Comparison of ENCODE assay signal across 8 cellular contexts in the genomic region with DNA sequence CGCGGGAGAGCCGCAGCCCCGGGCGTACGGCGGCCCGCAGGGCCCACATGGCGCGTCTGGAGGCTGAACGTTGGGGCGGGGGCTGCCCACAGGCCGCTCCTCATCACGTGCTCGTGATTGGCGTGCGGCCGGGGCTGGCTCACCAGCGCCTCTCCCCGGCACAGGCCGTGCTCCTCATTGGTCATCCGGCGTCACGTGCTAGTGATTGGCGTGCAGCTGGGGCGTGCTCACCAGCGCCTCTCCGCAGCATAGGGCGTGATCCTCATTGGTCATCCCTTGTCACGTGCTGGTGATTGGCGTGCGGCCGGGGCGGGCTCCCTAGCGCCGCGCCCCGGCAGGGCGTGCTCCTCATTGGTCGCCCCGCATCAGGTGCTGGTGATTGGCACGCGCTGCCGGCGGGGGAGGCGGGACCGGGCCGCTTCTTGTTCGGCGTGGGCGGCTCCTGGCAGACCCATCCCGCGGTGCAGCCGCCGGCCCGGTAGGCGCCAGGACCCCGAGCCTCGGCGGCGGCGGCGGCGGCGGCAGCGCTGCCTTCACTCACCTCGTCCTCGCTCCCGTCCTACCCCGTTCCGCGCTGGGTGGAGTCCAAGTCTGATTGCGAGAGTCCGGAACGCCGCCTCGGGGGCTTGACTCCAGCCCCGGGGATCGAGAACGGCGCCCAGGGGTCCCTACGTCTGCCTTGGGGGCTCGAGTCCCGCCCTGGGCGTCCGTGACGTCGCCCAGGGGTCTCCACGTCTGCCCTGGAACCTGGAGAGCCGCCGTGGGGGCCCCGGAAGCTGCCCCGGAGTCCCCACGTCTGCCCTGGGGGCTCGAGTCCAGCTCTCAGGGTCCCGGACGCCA. TPM values are rescaled to one million over a fixed set of nuclear protein-coding genes. Genes with fewer than 3 reads are reported as not detected.
DNase-seq lines count a peak whose midpoint lies in the region; ATAC-seq and TF ChIP-seq lines count a peak whose summit lies in the region.

A gene with protein sequence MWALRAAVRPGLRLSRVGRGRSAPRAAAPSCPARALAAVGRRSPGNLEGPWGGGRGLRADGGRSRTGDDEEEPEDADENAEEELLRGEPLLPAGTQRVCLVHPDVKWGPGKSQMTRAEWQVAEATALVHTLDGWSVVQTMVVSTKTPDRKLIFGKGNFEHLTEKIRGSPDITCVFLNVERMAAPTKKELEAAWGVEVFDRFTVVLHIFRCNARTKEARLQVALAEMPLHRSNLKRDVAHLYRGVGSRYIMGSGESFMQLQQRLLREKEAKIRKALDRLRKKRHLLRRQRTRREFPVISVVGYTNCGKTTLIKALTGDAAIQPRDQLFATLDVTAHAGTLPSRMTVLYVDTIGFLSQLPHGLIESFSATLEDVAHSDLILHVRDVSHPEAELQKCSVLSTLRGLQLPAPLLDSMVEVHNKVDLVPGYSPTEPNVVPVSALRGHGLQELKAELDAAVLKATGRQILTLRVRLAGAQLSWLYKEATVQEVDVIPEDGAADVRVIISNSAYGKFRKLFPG (minus strand): TSS at position 58 of the 840 bp plus-strand sequence. CDS start 9 bp downstream, at position 49.

- POLR2A ChIA-PET in PC-3 (lab: Charles Lee; ENCODE audit: unreplicated experiment) = no interaction called here

- DNase-seq in PC-3 (peak; percentile 97), heart left ventricle (peak; percentile 100), pulmonary artery endothelial cell (ENCODE audit: low read depth, low spot score) (peak; percentile 99), aorta (peak; percentile 100), cortex of kidney (lab: John Stamatoyannopoulos, UW) (no peak)

- peak within 1 kb of the TSS; percentile 90 for H3K4me2 ChIP-seq in PC-3 (ENCODE audit: low read length)

- H3K27me3 ChIP-seq in PC-3 (ENCODE audit: low read length) = no peaks in the 10 kb centered on the region
- peaks cover 0 to 1% (median 0%) of the 10 kb centered on the region in 9 donors for H3K27me3 ChIP-seq in heart left ventricle
- no peaks in the 10 kb centered on the region for H3K27me3 ChIP-seq in aorta (ENCODE audit: control insufficient read depth in 1 of 2, insufficient read depth in 2 of 2, low read length in 1 of 2)

- no peaks in the 10 kb centered on the region for H3K36me3 ChIP-seq in PC-3 (ENCODE audit: low read depth, low read length)
- peaks cover 0 to 24% (median 10%) of the 10 kb centered on the region in 9 donors for H3K36me3 ChIP-seq in heart left ventricle
- peaks cover 3 to 4% of the 10 kb centered on the region in 2 donors for H3K36me3 ChIP-seq in aorta (ENCODE audit: control insufficient read depth in 1 of 2, insufficient read depth in 2 of 2, low read length in 1 of 2)

- ATAC-seq in HG02588 (IDR thresholded peaks at IDR 0.05; ENCODE audit: unreplicated experiment) (peak; percentile 76), PC-3 (peak; percentile 77), heart left ventricle (peak; percentile 90 to 94 (median 92)), aorta (ENCODE audit: low FRiP score) (peak; percentile 97)

- peak within 1 kb of the TSS; percentile 97 for H3K27ac Mint-ChIP-seq in activated naive CD8-positive, alpha-beta T cell

- H4K20me1 ChIP-seq in PC-3 (ENCODE audit: low read length) = no peaks in the 10 kb centered on the region

- peak within 1 kb of the TSS; percentile 48; the same call in 1 of the 2 replicates for H3K27ac ChIP-seq in PC-3 (ENCODE audit: low read length)
- peak within 1 kb of the TSS; percentile 89 to 98 (median 94) for H3K27ac ChIP-seq in heart left ventricle
- H3K27ac ChIP-seq in aorta (ENCODE audit: low read depth in 1 of 2, low read length in 2 of 2) = peak within 1 kb of the TSS; percentile 23 to 97

- H3K4me1 ChIP-seq in PC-3 (ENCODE audit: insufficient read depth, low read length) = 0 out of 2 replicates have a peak, but pooled peaks cover 4% of the 10 kb centered on the region
- H3K4me1 ChIP-seq in heart left ventricle = peaks cover 0 to 24% (median 13%) of the 10 kb centered on the region in 12 donors
- H3K4me1 ChIP-seq in aorta (ENCODE audit: control insufficient read depth in 1 of 2, insufficient read depth in 2 of 2, low read length in 2 of 2) = peaks cover 0 to 3% of the 10 kb centered on the region in 2 donors

- no peaks in the 10 kb centered on the region for H3K36me3 Mint-ChIP-seq in activated naive CD8-positive, alpha-beta T cell

- no peaks in the 10 kb centered on the region for H3F3A ChIP-seq in PC-3 (ENCODE audit: low read length, unreplicated experiment)

- H2AFZ ChIP-seq in PC-3 (ENCODE audit: low read length) = peak within 1 kb of the TSS; percentile 79

- TF ChIP-seq CTCF in PC-3 (conservative IDR thresholded peaks at IDR 0.05; ENCODE audit: low read depth, low read length) (no peak), heart left ventricle (IDR thresholded peaks at IDR 0.05) (peak in 6 of 12 donors; percentile 0 to 46 (median 36))

- H3K9me2 ChIP-seq in PC-3 (replicated peaks; ENCODE audit: low read length) = no peaks in the 10 kb centered on the region

- peak within 1 kb of the TSS; percentile 79 for H3K4me3 ChIP-seq in PC-3 (ENCODE audit: low read length)
- peak within 1 kb of the TSS; percentile 74 to 99 (median 96) for H3K4me3 ChIP-seq in heart left ventricle
- H3K4me3 ChIP-seq in aorta (ENCODE audit: low read length in 2 of 2) = peak within 1 kb of the TSS; percentile 87 to 95

- intact Hi-C loops in PC-3 (cut with micrococcal nuclease) = loop anchor here (5.0 kb wide), 1 partner anchor 37 kb away; the partner anchor contains the start of gene PLCXD1
- intact Hi-C loops in heart left ventricle (cut with DNase I) = loop anchor here in 5 of 10 donors (1.0 to 5.0 kb wide), 5 partner anchors 36 to 94 kb away; partner anchors contain the start of gene PPP2R3B (in 2 of the 5)
- intact Hi-C loops in aorta (cut with DNase I) = loop anchor here (5.0 kb wide), 2 partner anchors 37 to 68 kb away; partner anchors contain the start of genes PPP2R3B (in 2 of the 2) and PLCXD1 (in 1 of the 2)

- WGBS in heart left ventricle, 4 donors = 0% methylated on average over 17 to 97 of the region's 97 CpGs
- 0% methylated on average over 61 to 97 of the region's 97 CpGs for WGBS in aorta, 2 donors

- H3K9ac ChIP-seq in PC-3 (ENCODE audit: low read length) = peak within 1 kb of the TSS; percentile 80

- no peaks in the 10 kb centered on the region for H3K79me2 ChIP-seq in PC-3 (ENCODE audit: low read length)

- no peaks in the 10 kb centered on the region for H3K9me3 Mint-ChIP-seq in activated naive CD8-positive, alpha-beta T cell (ENCODE audit: low read depth)

- H3K27me3 Mint-ChIP-seq in activated naive CD8-positive, alpha-beta T cell = no peaks in the 10 kb centered on the region

- BruUV-seq in PC-3 (replicated peaks; lab: Mats Ljungman, UMichigan) = TSS peak; percentile 50

- CTCF ChIA-PET in PC-3 (lab: Charles Lee) = no interaction called here

- H3K9me3 ChIP-seq in PC-3 (ENCODE audit: low read length) (no peaks in the 10 kb centered on the region), heart left ventricle (no peaks in the 10 kb centered on the region), aorta (ENCODE audit: control insufficient read depth, low read length) (no peaks in the 10 kb centered on the region)

- H3K4me3 Mint-ChIP-seq in activated naive CD8-positive, alpha-beta T cell = peak within 1 kb of the TSS; percentile 90

- TF ChIP-seq POLR2A in GM10847 (IDR thresholded peaks at IDR 0.05; ENCODE audit: extremely low read depth, insufficient read length) (peak; percentile 59), heart left ventricle (IDR thresholded peaks at IDR 0.05) (peak; percentile 49 to 94)

- peaks cover 22% of the 10 kb centered on the region for H3K4me1 Mint-ChIP-seq in activated naive CD8-positive, alpha-beta T cell (ENCODE audit: low read depth)

RNA-seq across cellular contexts. Expression of the gene that starts here (rescaled TPM):
- 38.8 and 49.0 TPM in 2 replicates for total RNA-seq in PC-3 (2014; rRNA removed)
- total RNA-seq in heart left ventricle = 10 to 100 TPM; 31.3 to 71.5 (median 47.5) TPM
- 100 to 1,000 TPM in 1 of 2 donors, 10 to 100 TPM in 1; 50.6 to 102 TPM for polyA plus RNA-seq in heart left ventricle
- 49.9 and 64.9 TPM in 2 replicates for total RNA-seq in pulmonary artery endothelial cell
- total RNA-seq in aorta = 10 to 100 TPM; 34.7 to 44.7 TPM
- 10 to 100 TPM; 38.8 to 62.6 TPM for polyA plus RNA-seq in aorta
